In the genomic region with DNA sequence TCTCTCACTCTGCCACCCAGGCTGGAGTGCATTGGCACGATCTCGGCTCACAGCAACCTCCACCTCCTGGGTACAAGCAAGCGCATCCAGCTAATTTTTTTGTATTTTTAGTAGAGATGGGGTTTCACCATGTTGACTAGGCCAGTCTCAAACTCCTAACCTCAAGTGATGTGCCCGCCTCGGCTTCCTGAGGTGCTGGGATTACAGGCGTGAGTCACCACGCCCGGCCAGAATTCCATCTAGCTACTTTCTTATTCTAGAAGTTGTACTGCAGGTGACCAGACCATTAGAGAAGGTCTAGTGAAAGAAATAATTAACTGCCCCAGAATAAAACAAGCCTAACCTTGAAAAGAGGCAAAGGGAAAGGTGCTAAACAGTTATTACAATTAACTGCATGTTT, we compare ENCODE assay signal across 8 cellular contexts. TPM values are rescaled to one million over a fixed set of nuclear protein-coding genes. Genes with fewer than 3 reads are reported as not detected.
DNase-seq lines count a peak whose midpoint lies in the region; ATAC-seq and TF ChIP-seq lines count a peak whose summit lies in the region.

No MANE protein-coding gene starts in this region.

- H3K4me1 Mint-ChIP-seq in Caco-2 (ENCODE audit: low read depth, unreplicated experiment), result no peaks in the 10 kb centered on the region
- peaks cover 19 to 30% (median 28%) of the 10 kb centered on the region in 3 donors for H3K4me1 Mint-ChIP-seq in IgD-negative memory B cell
- H3K4me1 Mint-ChIP-seq in naive B cell, result peaks cover 24 to 48% (median 31%) of the 10 kb centered on the region in 3 donors

- DNase-seq in Caco-2 (no peak), astrocyte of the spinal cord (ENCODE audit: low read depth, low spot score) (peak; percentile 10), naive B cell (no peak), NCI-H2196 (lab: John Stamatoyannopoulos, UW; ENCODE audit: unreplicated experiment) (no peak), NCI-H524 (lab: John Stamatoyannopoulos, UW) (no peak)
- DNase-seq in stimulated activated CD8-positive, alpha-beta memory T cell treated with anti-CD3 and anti-CD28 coated beads, Interleukin-4, amount 100 ng/mL, for 48 hours, result no peak

- peak overlapping the region; percentile 94 for H3K4me3 Mint-ChIP-seq in Caco-2 (ENCODE audit: unreplicated experiment)
- H3K4me3 Mint-ChIP-seq in IgD-negative memory B cell, result peak overlapping the region; percentile 49 to 100 (median 71)
- H3K4me3 Mint-ChIP-seq in naive B cell, result peak overlapping the region; percentile 67 to 100 (median 93)

- H3K27me3 Mint-ChIP-seq in Caco-2 (ENCODE audit: insufficient read depth, unreplicated experiment), result no peaks in the 10 kb centered on the region
- no peaks in the 10 kb centered on the region for H3K27me3 Mint-ChIP-seq in IgD-negative memory B cell
- no peaks in the 10 kb centered on the region for H3K27me3 Mint-ChIP-seq in naive B cell

- no peaks in the 10 kb centered on the region for H3K36me3 ChIP-seq in Caco-2 (ENCODE audit: control insufficient read depth, insufficient read depth, low read length)

- TF ChIP-seq CTCF in Caco-2 (IDR thresholded peaks at IDR 0.05; ENCODE audit: insufficient read depth in 1 of 2, low read depth in 1 of 2, low read length in 1 of 2, severe bottlenecking in 1 of 2, unreplicated experiment in 1 of 2), result no peak
- no peak for TF ChIP-seq CTCF in astrocyte of the spinal cord (IDR thresholded peaks at IDR 0.05; ENCODE audit: low read depth, low read length)

- no peaks in the 10 kb centered on the region for H3K27me3 ChIP-seq in Caco-2 (replicated peaks; ENCODE audit: control insufficient read depth, insufficient read depth, low read length)

- H3K9me3 ChIP-seq in Caco-2, result no peaks in the 10 kb centered on the region

- peaks cover 2% of the 10 kb centered on the region; the same call in 1 of the 2 replicates for H3K4me1 ChIP-seq in Caco-2

- POLR2A ChIA-PET in Caco-2 (lab: Charles Lee), result interaction anchor here (0.5 kb wide), 1 partner anchor 97 kb away, joined by 4 read pairs; no protein-coding TSS in a partner anchor

- in situ Hi-C loops in astrocyte of the spinal cord (cut with HindIII; ENCODE audit: low sequenced_read_pairs), result no loop called here

- CTCF ChIA-PET in Caco-2 (lab: Charles Lee), result no interaction called here

- H3K4me3 ChIP-seq in Caco-2 (ENCODE audit: low read depth, low read length) (peak overlapping the region; percentile 97; the same call in 1 of the 2 replicates), astrocyte of the spinal cord (ENCODE audit: low read depth, low read length) (no peak overlapping the region)

- H3K27ac Mint-ChIP-seq in Caco-2 (ENCODE audit: unreplicated experiment) (no peak overlapping the region), IgD-negative memory B cell (peak overlapping the region in 1 of 3 donors; percentile 60), naive B cell (peak overlapping the region in 3 of 6 donors; percentile 36 to 72 (median 65))

- ATAC-seq in naive B cell (ENCODE audit: low read depth in 2 of 2) (no peak), HG03175 (IDR thresholded peaks at IDR 0.05; ENCODE audit: unreplicated experiment) (no peak)

- H3K9me3 Mint-ChIP-seq in Caco-2 (ENCODE audit: unreplicated experiment) (no peaks in the 10 kb centered on the region), IgD-negative memory B cell (no peaks in the 10 kb centered on the region), naive B cell (no peaks in the 10 kb centered on the region)

- H3K36me3 Mint-ChIP-seq in Caco-2 (ENCODE audit: insufficient read depth, unreplicated experiment), result peaks cover 39% of the 10 kb centered on the region
- H3K36me3 Mint-ChIP-seq in IgD-negative memory B cell, result no peaks in the 10 kb centered on the region
- peaks cover 0 to 7% of the 10 kb centered on the region in 2 donors for H3K36me3 Mint-ChIP-seq in naive B cell

- intact Hi-C loops in Caco-2 (cut with micrococcal nuclease; ENCODE audit: unreplicated experiment), result loop anchor here (10.0 kb wide), 1 partner anchor 208 kb away; no protein-coding TSS in a partner anchor

- BruUV-seq in Caco-2 (replicated peaks; lab: Mats Ljungman, UMichigan), result no TSS peak

RNA-seq across cellular contexts. Expression of a gene that starts 2.2 kb away (rescaled TPM):
- total RNA-seq in Caco-2 (2022), result 53.2 and 65.8 TPM in 2 replicates
- polyA plus RNA-seq in IgD-negative memory B cell (15.3 TPM), naive B cell (ENCODE audit: low read depth in 6 of 6) (10 to 100 TPM; 18.0 to 25.7 (median 19.6) TPM)
